1 cellular context compared by ENCODE assay signal in the genomic region with DNA sequence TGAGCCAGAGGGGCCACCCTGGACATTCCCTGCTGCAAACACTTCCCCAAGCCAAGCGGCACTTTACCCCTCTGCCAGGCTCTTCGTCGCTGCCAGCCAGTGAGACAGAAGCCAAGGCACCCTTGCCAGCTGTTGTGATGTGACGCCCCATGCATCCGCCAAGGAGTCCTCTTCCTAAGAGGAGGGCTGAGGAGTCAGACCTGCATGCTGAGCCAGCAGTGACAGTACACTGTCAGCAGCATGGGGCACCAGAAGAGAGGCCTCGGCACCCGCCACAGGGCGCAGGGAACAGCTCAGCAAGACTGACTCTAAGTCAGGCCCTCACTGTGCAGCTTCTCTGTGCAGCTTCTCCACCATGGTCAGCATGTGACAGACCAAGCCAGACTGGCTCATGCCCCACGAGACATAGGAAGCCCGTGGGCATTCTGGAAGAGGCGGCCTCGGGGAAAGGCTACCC.
TF ChIP-seq lines count a peak whose summit lies in the region.

No MANE protein-coding gene starts in this region.

TF ChIP-seq in H1, 55 proteins besides CTCF, POLR2A, EP300 and RAD21:
- TF ChIP-seq KDM1A (IDR thresholded peaks at IDR 0.05; ENCODE audit: borderline replicate concordance, low read length) = no peak
- TF ChIP-seq ZNF274 (IDR thresholded peaks at IDR 0.05; ENCODE audit: borderline replicate concordance, extremely low read depth, low read length) = no peak
- no peak for TF ChIP-seq CHD2 (IDR thresholded peaks at IDR 0.05; ENCODE audit: low read length)
- no peak for TF ChIP-seq SP1 (IDR thresholded peaks at IDR 0.05; ENCODE audit: low read depth, low read length)
- TF ChIP-seq SIN3A (conservative IDR thresholded peaks at IDR 0.05 in 1 of 2, IDR thresholded peaks at IDR 0.05 in 1 of 2; ENCODE audit: low read depth in 1 of 2, low read length in 2 of 2) = no peak
- no peak for TF ChIP-seq YY1 (IDR thresholded peaks at IDR 0.05; ENCODE audit: low read depth, low read length)
- TF ChIP-seq HDAC2 (IDR thresholded peaks at IDR 0.05; ENCODE audit: borderline replicate concordance in 1 of 2, low read depth in 2 of 2, low read length in 2 of 2) = no peak
- no peak for TF ChIP-seq BACH1 (IDR thresholded peaks at IDR 0.05; ENCODE audit: low read length)
- no peak for TF ChIP-seq RBBP5 (IDR thresholded peaks at IDR 0.05; ENCODE audit: borderline replicate concordance, low read depth, low read length)
